In the genomic region with DNA sequence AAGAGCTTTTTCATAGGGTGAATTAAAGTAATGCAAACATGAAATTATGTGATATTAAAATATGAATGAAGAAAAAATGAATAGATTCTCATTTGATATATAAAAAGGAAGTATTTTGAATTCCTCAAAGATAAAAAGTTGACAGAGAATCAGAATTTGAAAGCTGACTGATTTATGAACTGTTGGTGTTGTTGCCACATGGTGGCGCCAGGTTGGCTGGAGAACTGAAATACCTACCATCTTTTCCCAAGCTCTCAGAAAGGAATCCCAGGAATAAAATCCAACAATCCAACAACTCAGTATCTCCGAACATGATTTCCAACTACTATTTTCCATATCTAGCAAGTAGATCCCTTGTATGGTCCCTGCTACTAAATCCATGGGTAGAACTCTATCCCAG, we compare ENCODE assay signal across 1 cellular context.
TF ChIP-seq lines count a peak whose summit lies in the region.

No MANE protein-coding gene starts in this region.

TF ChIP-seq in GM23338, 12 proteins besides CTCF, POLR2A, EP300 and RAD21 (continued from another document):
- TF ChIP-seq, protein P1, sequence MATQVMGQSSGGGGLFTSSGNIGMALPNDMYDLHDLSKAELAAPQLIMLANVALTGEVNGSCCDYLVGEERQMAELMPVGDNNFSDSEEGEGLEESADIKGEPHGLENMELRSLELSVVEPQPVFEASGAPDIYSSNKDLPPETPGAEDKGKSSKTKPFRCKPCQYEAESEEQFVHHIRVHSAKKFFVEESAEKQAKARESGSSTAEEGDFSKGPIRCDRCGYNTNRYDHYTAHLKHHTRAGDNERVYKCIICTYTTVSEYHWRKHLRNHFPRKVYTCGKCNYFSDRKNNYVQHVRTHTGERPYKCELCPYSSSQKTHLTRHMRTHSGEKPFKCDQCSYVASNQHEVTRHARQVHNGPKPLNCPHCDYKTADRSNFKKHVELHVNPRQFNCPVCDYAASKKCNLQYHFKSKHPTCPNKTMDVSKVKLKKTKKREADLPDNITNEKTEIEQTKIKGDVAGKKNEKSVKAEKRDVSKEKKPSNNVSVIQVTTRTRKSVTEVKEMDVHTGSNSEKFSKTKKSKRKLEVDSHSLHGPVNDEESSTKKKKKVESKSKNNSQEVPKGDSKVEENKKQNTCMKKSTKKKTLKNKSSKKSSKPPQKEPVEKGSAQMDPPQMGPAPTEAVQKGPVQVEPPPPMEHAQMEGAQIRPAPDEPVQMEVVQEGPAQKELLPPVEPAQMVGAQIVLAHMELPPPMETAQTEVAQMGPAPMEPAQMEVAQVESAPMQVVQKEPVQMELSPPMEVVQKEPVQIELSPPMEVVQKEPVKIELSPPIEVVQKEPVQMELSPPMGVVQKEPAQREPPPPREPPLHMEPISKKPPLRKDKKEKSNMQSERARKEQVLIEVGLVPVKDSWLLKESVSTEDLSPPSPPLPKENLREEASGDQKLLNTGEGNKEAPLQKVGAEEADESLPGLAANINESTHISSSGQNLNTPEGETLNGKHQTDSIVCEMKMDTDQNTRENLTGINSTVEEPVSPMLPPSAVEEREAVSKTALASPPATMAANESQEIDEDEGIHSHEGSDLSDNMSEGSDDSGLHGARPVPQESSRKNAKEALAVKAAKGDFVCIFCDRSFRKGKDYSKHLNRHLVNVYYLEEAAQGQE (IDR thresholded peaks at IDR 0.05; ENCODE audit: unreplicated experiment), result no peak
TF ChIP-seq in GM23338: peak in this region for 0.
